Comparison of ENCODE assay signal across 8 cellular contexts in genomic region chr15:30625436-30626193, GRCh38.
DNase-seq lines count a peak whose midpoint lies in the region; ATAC-seq and TF ChIP-seq lines count a peak whose summit lies in the region.
"Not testable (repeated sequence)": the region's sequence is repeated elsewhere in the genome, so short reads cannot be mapped to it uniquely, and the experiment has no call there.

TSS of gene ARHGAP11B (plus strand) at chr15:30626128.

- TF ChIP-seq CTCF in mammary epithelial cell (conservative IDR thresholded peaks at IDR 0.05 in 1 of 2, IDR thresholded peaks at IDR 0.05 in 1 of 2; ENCODE audit: extremely low read depth in 1 of 2, insufficient read depth in 1 of 2, low read depth in 1 of 2, low read length in 2 of 2) = peak; percentile 2 to 19
- not testable (repeated sequence) for TF ChIP-seq CTCF in hepatocyte (IDR thresholded peaks at IDR 0.05; ENCODE audit: poor library complexity)

- CTCF ChIA-PET in mammary epithelial cell (lab: Charles Lee; ENCODE audit: low non-redundant PET) = not testable (repeated sequence)

- peak; percentile 97 for DNase-seq in HS-27A (ENCODE audit: low read depth)
- DNase-seq in activated CD4-positive, alpha-beta T cell treated with anti-CD3 and anti-CD28 coated beads for 1 hour = peak; percentile 90
- peak; percentile 96 for DNase-seq in mammary epithelial cell
- peak; percentile 96 for DNase-seq in hepatocyte (ENCODE audit: low spot score)
- peak; percentile 99 for DNase-seq in pons (ENCODE audit: low spot score)

- peak; percentile 89 for ATAC-seq in GM21619 (IDR thresholded peaks at IDR 0.05; ENCODE audit: unreplicated experiment)

- H3K4me3 ChIP-seq in mammary epithelial cell (replicated peaks in 1 of 3; ENCODE audit: insufficient read depth in 1 of 3, low read depth in 2 of 3, low read length in 3 of 3) = peak within 1 kb of the TSS; percentile 69 to 91 (median 71)
- peak within 1 kb of the TSS; percentile 78 for H3K4me3 ChIP-seq in hepatocyte
- peak within 1 kb of the TSS; percentile 69 to 87 (median 79) for H3K4me3 ChIP-seq in subcutaneous abdominal adipose tissue (ENCODE audit: low read depth in 1 of 5, low read length in 5 of 5)

- WGBS in mammary epithelial cell (ENCODE audit: low coverage, missing lambda C conversion rate) = under 1% methylated on average over 27 of the region's 35 CpGs
- WGBS in hepatocyte (ENCODE audit: low lambda C conversion rate, missing lambda C conversion rate) = 1% methylated on average over 35 of the region's 35 CpGs

- H3K4me1 ChIP-seq in ES-I3 (ENCODE audit: insufficient read depth, low read length); mammary epithelial cell (ENCODE audit: insufficient read depth, low read length); hepatocyte (ENCODE audit: insufficient read depth); subcutaneous abdominal adipose tissue (ENCODE audit: control insufficient read depth in 5 of 5, insufficient read depth in 5 of 5, low read length in 5 of 5): not testable (repeated sequence)

- H3K4me2 ChIP-seq in mammary epithelial cell (ENCODE audit: insufficient read depth, low read depth, low read length) (peak within 1 kb of the TSS; percentile 64), hepatocyte (peak within 1 kb of the TSS; percentile 81)

- intact Hi-C loops in mammary epithelial cell (cut with micrococcal nuclease) = not testable (repeated sequence)

- in situ Hi-C loops in mammary epithelial cell (cut with MboI; ENCODE audit: low sequenced_read_pairs in 2 of 2) = not testable (repeated sequence)

- H3K9me3 ChIP-seq in ES-I3 (ENCODE audit: control insufficient read depth, insufficient read depth, low read length); mammary epithelial cell (replicated peaks; ENCODE audit: insufficient read depth, low read length); hepatocyte (ENCODE audit: low read depth); subcutaneous abdominal adipose tissue (ENCODE audit: control insufficient read depth in 5 of 5, low read length in 5 of 5): not testable (repeated sequence)

- H3K9ac ChIP-seq in ES-I3 (ENCODE audit: low read depth, low read length) (peak within 1 kb of the TSS; percentile 75), mammary epithelial cell (ENCODE audit: insufficient read depth, low read length) (peak within 1 kb of the TSS; percentile 82), subcutaneous abdominal adipose tissue (ENCODE audit: low read length in 5 of 5) (peak within 1 kb of the TSS; percentile 48 to 82 (median 61))

- H3K27me3 ChIP-seq in mammary epithelial cell (ENCODE audit: insufficient read depth, low read length); hepatocyte; subcutaneous abdominal adipose tissue (ENCODE audit: control insufficient read depth in 5 of 5, insufficient read depth in 4 of 5, low read length in 5 of 5): not testable (repeated sequence)

- H3K36me3 ChIP-seq in ES-I3 (ENCODE audit: insufficient read depth, low read length); mammary epithelial cell (ENCODE audit: insufficient read depth, low read length); hepatocyte (replicated peaks; ENCODE audit: insufficient read depth, low read depth); subcutaneous abdominal adipose tissue (ENCODE audit: control insufficient read depth in 5 of 5, insufficient read depth in 5 of 5, low read length in 5 of 5): not testable (repeated sequence)

- H3K9me2 ChIP-seq in hepatocyte (replicated peaks; ENCODE audit: insufficient read depth) = not testable (repeated sequence)

- not testable (repeated sequence) for BruUV-seq in mammary epithelial cell (replicated peaks; lab: Mats Ljungman, UMichigan)

- H2AFZ ChIP-seq in mammary epithelial cell (ENCODE audit: low read depth, low read length) (peak within 1 kb of the TSS; percentile 94), hepatocyte (peak within 1 kb of the TSS; percentile 50)

- not testable (repeated sequence) for H4K20me1 ChIP-seq in mammary epithelial cell (ENCODE audit: insufficient read depth, low read length); hepatocyte (ENCODE audit: insufficient read depth, poor library complexity, severe bottlenecking)

- H3K79me2 ChIP-seq in mammary epithelial cell (ENCODE audit: insufficient read depth, low read length) (peaks cover 44% of the 10 kb centered on the region), hepatocyte (peaks cover 34% of the 10 kb centered on the region)

- H3K27ac ChIP-seq in mammary epithelial cell (ENCODE audit: insufficient read depth, low read depth, low read length) (peak within 1 kb of the TSS; percentile 90), hepatocyte (peak within 1 kb of the TSS; percentile 81), subcutaneous abdominal adipose tissue (ENCODE audit: low read depth, low read length) (peak within 1 kb of the TSS; percentile 90)

- dilution Hi-C loops in mammary epithelial cell (cut with HindIII; ENCODE audit: low sequenced_read_pairs) = not testable (repeated sequence)

Comparison
In these comparisons a context has a peak if more than half of its experiments do, and no peak if none do; other contexts are left out.
1. Peak in every context shown above with its lines: DNase-seq, ATAC-seq, H3K4me3 ChIP-seq and H3K27ac ChIP-seq.